In genomic region chr4:40375620-40376019, GRCh38 we compare ENCODE assay signal across 11 cellular contexts. TPM values are rescaled to one million over a fixed set of nuclear protein-coding genes. Genes with fewer than 3 reads are reported as not detected.
"Had no signal": no experiment of that assay in that cellular context is flagged by ENCODE, and none has a peak within 500 bp of the region (broad histone marks: within the 10 kb centered on the region; RNA-seq: fewer than 3 reads in every experiment).

No MANE protein-coding gene starts in this region.

- H3K4me3 ChIP-seq: GM23248 had no signal

- H2AFZ ChIP-seq: GM23248 had no signal

- H3K4me2 ChIP-seq: KMS-11 had no signal

- H3K27ac ChIP-seq: GM23248, KMS-11 had no signal

- H3K9ac ChIP-seq: GM23248, KMS-11 had no signal

- FAIRE-seq: H1, H54, HTR-8/SVneo had no signal

- DNase-seq: GM23248, H9, HCEC 1CT, HFFc6, KBM-7 had no signal

RNA-seq across cellular contexts. Expression of gene CHRNA9, which starts 40.5 kb away (rescaled TPM):
- total RNA-seq: HFFc6, HT-29 had no signal
- polyA plus RNA-seq: IgD-negative memory B cell had no signal
